In genomic region chr18:2850816-2851215, GRCh38 we compare ENCODE assay signal across 29 cellular contexts. TPM values are rescaled to one million over a fixed set of nuclear protein-coding genes. Genes with fewer than 3 reads are reported as not detected.
DNase-seq lines count a peak whose midpoint lies in the region; ATAC-seq, FAIRE-seq and TF ChIP-seq lines count a peak whose summit lies in the region.
"Had no signal": no experiment of that assay in that cellular context is flagged by ENCODE, and none has a peak within 500 bp of the region (broad histone marks: within the 10 kb centered on the region; RNA-seq: fewer than 3 reads in every experiment).

No MANE protein-coding gene starts in this region.

- H3K27me3 ChIP-seq in bronchial epithelial cell (ENCODE audit: control insufficient read depth, insufficient read depth, low read length) = peaks cover 22% of the 10 kb centered on the region

- peak; percentile 38 for DNase-seq in activated CD4-positive, alpha-beta T cell treated with anti-CD3 and anti-CD28 coated beads for 48 hours
- no peak for DNase-seq in activated CD4-positive, alpha-beta T cell treated with anti-CD3 and anti-CD28 coated beads for 1 hour
- no peak for DNase-seq in stimulated activated naive CD8-positive, alpha-beta T cell treated with anti-CD3 and anti-CD28 coated beads, Interleukin-15, Interleukin-2, amounts not matched to agents 100 U/mL and 50 U/mL, for 24 hours
- DNase-seq in stimulated activated naive CD8-positive, alpha-beta T cell treated with anti-CD3 and anti-CD28 coated beads, Interleukin-15, amount 100 ng/mL, for 72 hours = no peak
- peak; percentile 45 for DNase-seq in bronchial epithelial cell (ENCODE audit: low read depth)
- no peak for DNase-seq in RCC 7860 (ENCODE audit: low spot score)
- DNase-seq in KG1 (lab: John Stamatoyannopoulos, UW) = no peak
- no peak for DNase-seq in mesenteric fat pad (ENCODE audit: low spot score)
- DNase-seq: activated naive CD4-positive, alpha-beta T cell treated with Interleukin-2 at 50 U/mL for 16 hours; AML-193; amniotic stem cell; CD4-positive, alpha-beta T cell; hippocampal formation; MG63; mucosa of descending colon; natural killer cell; NCI-H1105; NCI-H187; NCI-H2171 had no signal

- peak; percentile 7 for ATAC-seq in stimulated activated naive CD8-positive, alpha-beta T cell treated with anti-CD3 and anti-CD28 coated beads, Interleukin-15, Interleukin-2, amounts not matched to agents 100 U/mL and 50 U/mL, for 24 hours
- no peak for ATAC-seq in stimulated activated naive CD8-positive, alpha-beta T cell treated with anti-CD3 and anti-CD28 coated beads, Interleukin-15, amount 100 ng/mL, for 72 hours
- ATAC-seq: A549; gastroesophageal sphincter; K562; mucosa of descending colon; natural killer cell; stimulated activated memory B cell treated with anti-CD40 and anti-IgM and Interleukin-4, amounts not matched to agents 10 μg/mL and 1 μg/mL and 100 μg/mL, for 72 hours; WTC11 had no signal

- FAIRE-seq in bronchial epithelial cell (lab: Jason Lieb, UNC) = no peak
- no peak for FAIRE-seq in RCC 7860 (lab: Jason Lieb, UNC)
- FAIRE-seq: A549, endothelial cell of umbilical vein, H1, HTR-8/SVneo, K562 had no signal

- no peaks in the 10 kb centered on the region for H3K9me3 Mint-ChIP-seq in stimulated activated naive CD8-positive, alpha-beta T cell treated with anti-CD3 and anti-CD28 coated beads, Interleukin-15, amount 100 ng/mL, for 72 hours
- H3K9me3 Mint-ChIP-seq: CD4-positive, alpha-beta T cell; natural killer cell; stimulated activated memory B cell treated with anti-CD40 and anti-IgM and Interleukin-4, amounts not matched to agents 10 μg/mL and 1 μg/mL and 100 μg/mL, for 72 hours; WTC11 had no signal

- peak overlapping the region in 1 of 2 donors; percentile 54 for H3K27ac Mint-ChIP-seq in stimulated activated naive CD8-positive, alpha-beta T cell treated with anti-CD3 and anti-CD28 coated beads, Interleukin-15, amount 100 ng/mL, for 72 hours
- H3K27ac Mint-ChIP-seq: brain; CD4-positive, alpha-beta T cell; natural killer cell; stimulated activated memory B cell treated with anti-CD40 and anti-IgM and Interleukin-4, amounts not matched to agents 10 μg/mL and 1 μg/mL and 100 μg/mL, for 72 hours; WTC11 had no signal

- H3K4me3 Mint-ChIP-seq in stimulated activated naive CD8-positive, alpha-beta T cell treated with anti-CD3 and anti-CD28 coated beads, Interleukin-15, amount 100 ng/mL, for 72 hours = no peak overlapping the region
- H3K4me3 Mint-ChIP-seq: brain; CD4-positive, alpha-beta T cell; natural killer cell; stimulated activated memory B cell treated with anti-CD40 and anti-IgM and Interleukin-4, amounts not matched to agents 10 μg/mL and 1 μg/mL and 100 μg/mL, for 72 hours; WTC11 had no signal

- H3K36me3 ChIP-seq in bronchial epithelial cell (ENCODE audit: control insufficient read depth, insufficient read depth, low read length) = no peaks in the 10 kb centered on the region
- H3K36me3 ChIP-seq: gastroesophageal sphincter, MG63 had no signal

- TF ChIP-seq CTCF in bronchial epithelial cell (IDR thresholded peaks at IDR 0.05; ENCODE audit: insufficient read depth, low read length, severe bottlenecking) = no peak

- H3K4me3 ChIP-seq in bronchial epithelial cell (ENCODE audit: low read depth, low read length) = no peak overlapping the region
- H3K4me3 ChIP-seq: A549, gastroesophageal sphincter, K562, lung, MG63, mucosa of descending colon had no signal

- peaks cover 32% of the 10 kb centered on the region for H3K4me1 Mint-ChIP-seq in stimulated activated naive CD8-positive, alpha-beta T cell treated with anti-CD3 and anti-CD28 coated beads, Interleukin-15, amount 100 ng/mL, for 72 hours

- peaks cover 42% of the 10 kb centered on the region for H3K27me3 Mint-ChIP-seq in stimulated activated naive CD8-positive, alpha-beta T cell treated with anti-CD3 and anti-CD28 coated beads, Interleukin-15, amount 100 ng/mL, for 72 hours

RNA-seq across cellular contexts. Expression of gene EMILIN2, which starts 4.0 kb away (rescaled TPM):
- total RNA-seq in bronchial epithelial cell (0.38 and 1.3 TPM in 2 replicates), mesenteric fat pad (37.2 TPM)

Comparison
In these comparisons a context has a peak if more than half of its experiments do, and no peak if none do; other contexts are left out.
1. DNase-seq: peak in activated CD4-positive, alpha-beta T cell treated with anti-CD3 and anti-CD28 coated beads for 48 hours (single experiment) and bronchial epithelial cell (single experiment); none in activated CD4-positive, alpha-beta T cell treated with anti-CD3 and anti-CD28 coated beads for 1 hour (single experiment), stimulated activated naive CD8-positive, alpha-beta T cell treated with anti-CD3 and anti-CD28 coated beads, Interleukin-15, Interleukin-2, amounts not matched to agents 100 U/mL and 50 U/mL, for 24 hours (single experiment), stimulated activated naive CD8-positive, alpha-beta T cell treated with anti-CD3 and anti-CD28 coated beads, Interleukin-15, amount 100 ng/mL, for 72 hours (0 of 2), RCC 7860 (single experiment), KG1 (single experiment) and mesenteric fat pad (single experiment).
2. RNA of gene EMILIN2, which starts 4.0 kb away (total RNA-seq): 37.2 TPM in mesenteric fat pad (single experiment); 0.38 to 1.3 TPM in bronchial epithelial cell; every median in the first group is over 10 times any median in the second.